Comparison of ENCODE assay signal across 8 cellular contexts in the genomic region with DNA sequence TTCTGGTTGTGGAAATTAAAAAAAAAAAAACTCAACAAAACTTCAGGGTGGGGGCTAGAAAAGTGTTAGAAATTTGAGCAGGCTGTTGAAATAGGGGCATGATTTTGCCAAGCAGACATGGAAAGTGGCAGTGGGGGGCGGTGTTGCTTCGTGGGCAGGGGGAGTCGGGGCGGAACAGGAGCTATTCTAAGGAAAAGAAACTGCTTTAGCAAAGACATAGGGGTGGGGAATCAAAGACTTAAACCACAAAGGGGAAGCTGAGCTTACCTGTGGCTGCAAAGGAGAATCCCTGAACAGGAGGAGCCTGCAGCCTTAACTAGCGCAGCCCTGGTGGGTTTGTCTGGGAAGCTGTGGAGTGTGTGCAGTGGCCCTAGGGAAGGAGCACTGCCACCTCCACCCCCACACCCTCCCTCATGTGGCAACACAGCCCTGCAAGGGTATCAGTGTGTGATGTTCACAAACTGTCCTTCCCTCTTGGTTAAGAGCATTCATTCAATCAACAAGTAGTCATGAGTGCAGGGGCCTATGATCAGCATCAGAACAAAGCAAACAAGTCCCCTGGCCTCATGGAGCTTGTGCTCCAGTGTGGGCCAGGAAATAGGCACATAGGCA. TPM values are rescaled to one million over a fixed set of nuclear protein-coding genes. Genes with fewer than 3 reads are reported as not detected.
DNase-seq lines count a peak whose midpoint lies in the region; ATAC-seq lines count a peak whose summit lies in the region.

No MANE protein-coding gene starts in this region.

- peak overlapping the region in 1 of 3 donors; percentile 55 for H3K4me3 Mint-ChIP-seq in T-cell
- peak overlapping the region in 3 of 5 donors; percentile 14 to 59 (median 52) for H3K4me3 Mint-ChIP-seq in immature natural killer cell

- peak; percentile 50 for ATAC-seq in GM18519 (IDR thresholded peaks at IDR 0.05; ENCODE audit: low FRiP score, unreplicated experiment)
- peak; percentile 71 for ATAC-seq in HG02678 (IDR thresholded peaks at IDR 0.05; ENCODE audit: unreplicated experiment)
- peak; percentile 52 to 85 (median 70) for ATAC-seq in T-cell (replicated peaks in 1 of 4)
- no peak for ATAC-seq in left cardiac atrium

- H3K27me3 Mint-ChIP-seq in T-cell (no peaks in the 10 kb centered on the region), immature natural killer cell (ENCODE audit: low read depth in 3 of 3) (peaks cover 0 to 2% (median 0%) of the 10 kb centered on the region in 3 donors)

- H3K36me3 Mint-ChIP-seq in T-cell (peaks cover 38% of the 10 kb centered on the region), immature natural killer cell (peaks cover 10 to 14% (median 11%) of the 10 kb centered on the region in 3 donors)

- intact Hi-C loops in left cardiac atrium (cut with DNase I): no loop called here

- DNase-seq in T-cell (peak in 30 of 34 experiments; percentile 17 to 64 (median 46)), immature natural killer cell (peak in 1 of 3 donors; percentile 14), NCI-H345 treated with DMSO at 0.1 percent for 48 hours (lab: John Stamatoyannopoulos, UW; ENCODE audit: unreplicated experiment) (no peak), RKO (ENCODE audit: low spot score) (no peak), left cardiac atrium (no peak), NCI-H774 (lab: John Stamatoyannopoulos, UW) (no peak)

- H3K4me1 Mint-ChIP-seq in T-cell (peaks cover 38 to 54% (median 52%) of the 10 kb centered on the region in 3 donors), immature natural killer cell (peaks cover 26 to 29% of the 10 kb centered on the region in 2 donors)

- H3K27ac Mint-ChIP-seq in T-cell (peak overlapping the region; percentile 55 to 78), immature natural killer cell (peak overlapping the region in 3 of 6 donors; percentile 50 to 84 (median 58))

- H3K9me3 Mint-ChIP-seq in T-cell: no peaks in the 10 kb centered on the region
- H3K9me3 Mint-ChIP-seq in immature natural killer cell: no peaks in the 10 kb centered on the region

- POLR2A ChIA-PET in T-cell (lab: Charles Lee): no interaction called here

- CTCF ChIA-PET in T-cell (lab: Charles Lee): interaction anchor here (0.6 to 1.8 kb wide), 13 partner anchors 13 to 591 kb away, joined by 3 to 7 read pairs (median 3); partner anchors contain the start of gene SMIM20 (in 1 of the 2)

RNA-seq across cellular contexts. Expression of gene SEL1L3, which starts 20.5 kb away (rescaled TPM):
- 10 to 100 TPM; 43.6 to 69.9 (median 50.1) TPM for total RNA-seq in T-cell
- 10 to 100 TPM; 17.1 to 58.8 (median 22.1) TPM for polyA plus RNA-seq in immature natural killer cell
- 1 to 10 TPM; 5.6 to 6.6 TPM for total RNA-seq in left cardiac atrium

Comparison
In these comparisons a context has a peak if more than half of its experiments do, and no peak if none do; other contexts are left out.
1. ATAC-seq: peak in GM18519 (single experiment), HG02678 (single experiment) and T-cell (4 of 4); none in left cardiac atrium (0 of 2).
2. DNase-seq: peak in T-cell (30 of 34); none in NCI-H345 treated with DMSO at 0.1 percent for 48 hours (single experiment), RKO (single experiment), left cardiac atrium (single experiment) and NCI-H774 (single experiment).
3. RNA of gene SEL1L3, which starts 20.5 kb away (total RNA-seq): 43.6 to 69.9 TPM in T-cell; 5.6 to 6.6 TPM in left cardiac atrium; every median in the first group is over 4 times any median in the second.